In the genomic region with DNA sequence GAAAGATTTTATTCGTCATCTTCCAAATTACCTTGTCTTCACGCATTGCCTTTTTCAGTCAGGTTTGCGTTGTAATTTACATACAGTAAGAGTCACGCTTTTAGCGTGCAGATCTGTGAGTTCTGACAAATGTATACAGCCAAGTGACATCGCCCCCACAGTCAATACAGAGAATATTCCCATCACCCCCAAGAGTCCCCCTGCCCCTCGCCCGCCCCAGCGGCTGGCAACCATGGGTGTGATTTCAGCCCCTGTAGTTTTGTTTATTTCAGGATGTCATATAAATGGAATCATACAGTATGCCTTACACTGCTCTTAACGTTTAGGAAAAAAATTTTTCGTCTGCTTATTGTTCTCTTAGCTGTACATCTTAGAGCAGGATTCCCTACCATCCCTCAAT, we compare ENCODE assay signal across 14 cellular contexts.
"Had no signal": no experiment of that assay in that cellular context is flagged by ENCODE, and none has a peak within 500 bp of the region (broad histone marks: within the 10 kb centered on the region; RNA-seq: fewer than 3 reads in every experiment).

No MANE protein-coding gene starts in this region.

- H3K36me3 ChIP-seq: transverse colon had no signal

- H3K4me3 ChIP-seq: transverse colon had no signal

- H3K27ac Mint-ChIP-seq: activated CD8-positive, alpha-beta T cell treated with anti-CD3 and anti-CD28 coated beads, Interleukin-2, amount 10 ng/mL, durations not matched to agents 7 days and 5 days; activated naive CD4-positive, alpha-beta T cell treated with anti-CD3 and anti-CD28 coated beads for 36 hours; activated T-helper 1 cell treated with anti-CD3 and anti-CD28 coated beads, Interleukin-12 subunit alpha, Interleukin-12 subunit beta, Interleukin-2, Interleukin-4 antibody, amounts not matched to agents 30 ng/mL and 10 ng/mL and 1 ng/mL, durations not matched to agents 14 hours and 24 hours and 36 hours; stimulated activated memory B cell treated with anti-CD40 and anti-IgM and Interleukin-4, amounts not matched to agents 10 μg/mL and 1 μg/mL and 100 μg/mL, for 72 hours; T-cell had no signal

- H3K9me3 Mint-ChIP-seq: activated naive CD4-positive, alpha-beta T cell treated with anti-CD3 and anti-CD28 coated beads for 36 hours; activated T-helper 1 cell treated with anti-CD3 and anti-CD28 coated beads, Interleukin-12 subunit alpha, Interleukin-12 subunit beta, Interleukin-2, Interleukin-4 antibody, amounts not matched to agents 30 ng/mL and 10 ng/mL and 1 ng/mL, durations not matched to agents 14 hours and 24 hours and 36 hours; stimulated activated memory B cell treated with anti-CD40 and anti-IgM and Interleukin-4, amounts not matched to agents 10 μg/mL and 1 μg/mL and 100 μg/mL, for 72 hours; T-cell had no signal

- H3K4me3 Mint-ChIP-seq: activated CD8-positive, alpha-beta T cell treated with anti-CD3 and anti-CD28 coated beads, Interleukin-2, amount 10 ng/mL, durations not matched to agents 7 days and 5 days; activated naive CD4-positive, alpha-beta T cell treated with anti-CD3 and anti-CD28 coated beads for 36 hours; activated T-helper 1 cell treated with anti-CD3 and anti-CD28 coated beads, Interleukin-12 subunit alpha, Interleukin-12 subunit beta, Interleukin-2, Interleukin-4 antibody, amounts not matched to agents 30 ng/mL and 10 ng/mL and 1 ng/mL, durations not matched to agents 14 hours and 24 hours and 36 hours; stimulated activated memory B cell treated with anti-CD40 and anti-IgM and Interleukin-4, amounts not matched to agents 10 μg/mL and 1 μg/mL and 100 μg/mL, for 72 hours; T-cell had no signal

- H3K27me3 ChIP-seq: transverse colon had no signal

- DNase-seq: activated CD4-positive, alpha-beta T cell treated with anti-CD3 and anti-CD28 coated beads for 48 hours; activated CD8-positive, alpha-beta memory T cell treated with anti-CD3 and anti-CD28 coated beads, Interleukin-2, amount 50 U/mL, for 48 hours; activated CD8-positive, alpha-beta T cell treated with anti-CD3 and anti-CD28 coated beads, Interleukin-2, amount 10 ng/mL, durations not matched to agents 7 days and 5 days; activated naive CD4-positive, alpha-beta T cell treated with anti-CD3 and anti-CD28 coated beads for 36 hours; central memory CD4-positive, alpha-beta T cell; effector memory CD4-positive, alpha-beta T cell; mesenchymal stem cell; right cardiac atrium; stimulated activated CD4-positive, alpha-beta T cell treated with anti-CD3 and anti-CD28 coated beads, Interleukin-1b, Interleukin-23, amount 100 ng/mL, for 48 hours; substantia nigra; T-cell; transverse colon had no signal

- H3K27me3 Mint-ChIP-seq: stimulated activated memory B cell treated with anti-CD40 and anti-IgM and Interleukin-4, amounts not matched to agents 10 μg/mL and 1 μg/mL and 100 μg/mL, for 72 hours; T-cell had no signal

- H3K9me3 ChIP-seq: transverse colon had no signal
